In the genomic region with DNA sequence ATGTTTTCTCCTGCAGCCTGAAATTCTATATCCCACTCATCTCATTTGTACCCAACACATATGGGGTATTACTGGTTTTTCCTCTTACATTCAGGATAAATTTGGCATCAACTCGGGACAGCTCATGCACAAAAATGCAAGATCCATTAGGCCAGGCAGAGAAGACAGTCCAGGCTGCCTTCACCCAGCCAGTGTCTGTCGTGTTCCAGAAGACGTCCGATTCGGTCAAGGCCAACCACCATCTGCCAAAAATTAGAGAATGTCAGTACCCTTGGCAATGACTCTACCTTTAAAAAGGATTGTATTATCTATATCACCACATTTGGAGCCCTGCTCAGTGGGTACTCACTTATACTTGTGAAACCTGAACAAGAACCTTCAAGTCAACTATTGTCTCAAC, we compare ENCODE assay signal across 15 cellular contexts. TPM values are rescaled to one million over a fixed set of nuclear protein-coding genes. Genes with fewer than 3 reads are reported as not detected.
"Had no signal": no experiment of that assay in that cellular context is flagged by ENCODE, and none has a peak within 500 bp of the region (broad histone marks: within the 10 kb centered on the region; RNA-seq: fewer than 3 reads in every experiment).

No MANE protein-coding gene starts in this region.

RNA-seq across cellular contexts. Expression of a gene that starts 23.3 kb away (rescaled TPM):
- total RNA-seq: activated naive CD4-positive, alpha-beta T cell treated with anti-CD3 and anti-CD28 coated beads for 36 hours; activated naive CD4-positive, alpha-beta T cell treated with anti-CD3 and anti-CD28 coated beads, Interleukin-2, amount 50 U/mL, for 72 hours; activated naive CD8-positive, alpha-beta T cell treated with anti-CD3 and anti-CD28 coated beads for 36 hours; activated naive CD8-positive, alpha-beta T cell treated with anti-CD3 and anti-CD28 coated beads, Interleukin-2, amount 10 ng/mL, durations not matched to agents 7 days and 5 days; activated T-helper 1 cell treated with anti-CD3 and anti-CD28 coated beads, Interleukin-12 subunit alpha, Interleukin-12 subunit beta, Interleukin-2, Interleukin-4 antibody, amounts not matched to agents 30 ng/mL and 10 ng/mL and 1 ng/mL, durations not matched to agents 14 hours and 24 hours and 36 hours; activated T-helper 17 cell treated with anti-CD3 and anti-CD28 coated beads, Interleukin-2, amount 50 U/mL, for 72 hours; aorta; ascending aorta; astrocyte; breast epithelium; bronchial epithelial cell; cardiac muscle cell; cardiac septum; cerebellum; chondrocyte had no signal
- polyA plus RNA-seq: aorta, cardiac muscle cell had no signal
